8 cellular contexts compared by ENCODE assay signal in the genomic region with DNA sequence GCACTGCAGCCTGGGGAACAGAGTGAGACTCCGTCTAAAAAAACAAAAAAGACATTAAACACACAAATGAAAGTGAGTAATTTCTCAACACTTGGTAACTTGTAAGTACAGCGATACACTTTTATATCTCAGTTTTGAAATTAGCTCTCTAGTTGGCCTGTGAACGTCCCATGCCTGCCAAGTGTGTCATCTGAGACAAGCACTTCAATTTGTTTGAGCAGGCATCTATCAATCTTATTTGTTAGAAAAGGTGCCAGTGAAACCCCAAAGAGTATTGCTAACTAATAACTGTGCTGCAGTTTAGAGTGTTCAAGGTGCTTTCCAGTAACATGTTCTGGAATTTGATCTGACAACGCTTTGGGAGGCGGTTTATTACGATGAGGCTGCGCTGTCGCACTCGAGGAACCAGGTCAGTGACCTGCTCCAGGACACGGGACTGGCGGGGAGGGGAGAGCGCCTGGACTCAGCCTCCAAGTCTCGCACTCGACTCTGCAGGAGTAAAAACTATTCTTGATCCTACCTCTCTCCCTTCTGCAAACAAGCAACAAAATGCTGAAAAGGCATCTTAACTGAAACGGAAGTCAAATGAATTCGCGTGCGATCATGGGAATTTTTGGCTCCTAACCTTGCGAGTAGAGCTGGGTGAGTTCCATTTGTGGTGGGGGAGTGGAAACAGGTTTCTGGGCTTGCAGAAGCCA. TPM values are rescaled to one million over a fixed set of nuclear protein-coding genes. Genes with fewer than 3 reads are reported as not detected.
DNase-seq lines count a peak whose midpoint lies in the region; ATAC-seq and TF ChIP-seq lines count a peak whose summit lies in the region.

No MANE protein-coding gene starts in this region.

- H3K36me3 ChIP-seq in right atrium auricular region = no peaks in the 10 kb centered on the region
- H3K36me3 ChIP-seq in psoas muscle (ENCODE audit: insufficient read depth in 1 of 2, low read depth in 1 of 2) = no peaks in the 10 kb centered on the region

- DNase-seq in DMS 273 (lab: John Stamatoyannopoulos, UW; ENCODE audit: unreplicated experiment) (peak; percentile 40), DMS 273 treated with DMSO at 0.1 percent for 48 hours (lab: John Stamatoyannopoulos, UW) (no peak), NCI-H1105 treated with DMSO at 0.1 percent for 48 hours (lab: John Stamatoyannopoulos, UW) (peak; percentile 43), right atrium auricular region (ENCODE audit: low spot score) (no peak), psoas muscle (peak; percentile 23 to 49), SKM-1 treated with dmso at 0.1 percent for 144 hours (lab: John Stamatoyannopoulos, UW; ENCODE audit: unreplicated experiment) (no peak), GF-D8 (lab: John Stamatoyannopoulos, UW) (no peak)
- no peak for DNase-seq in activated naive CD8-positive, alpha-beta T cell treated with anti-CD3 and anti-CD28 coated beads for 36 hours

- ATAC-seq in psoas muscle = peak in 3 of 4 donors; percentile 35 to 50 (median 49)

- H3K27ac ChIP-seq in right atrium auricular region = peak overlapping the region; percentile 82 to 90
- peak overlapping the region; percentile 63 for H3K27ac ChIP-seq in psoas muscle

- peak overlapping the region; percentile 81 for H3K27ac Mint-ChIP-seq in activated naive CD8-positive, alpha-beta T cell treated with anti-CD3 and anti-CD28 coated beads for 36 hours

- H3K4me1 ChIP-seq in right atrium auricular region (peaks cover 0 to 22% of the 10 kb centered on the region in 2 donors), psoas muscle (no peaks in the 10 kb centered on the region)

- no peak for TF ChIP-seq CTCF in right atrium auricular region (IDR thresholded peaks at IDR 0.05)
- no peak for TF ChIP-seq CTCF in psoas muscle (IDR thresholded peaks at IDR 0.05)

- peak overlapping the region; percentile 82 for H3K4me3 Mint-ChIP-seq in activated naive CD8-positive, alpha-beta T cell treated with anti-CD3 and anti-CD28 coated beads for 36 hours

- H3K9me3 ChIP-seq in right atrium auricular region (no peaks in the 10 kb centered on the region), psoas muscle (no peaks in the 10 kb centered on the region)

- no peaks in the 10 kb centered on the region for H3K9me3 Mint-ChIP-seq in activated naive CD8-positive, alpha-beta T cell treated with anti-CD3 and anti-CD28 coated beads for 36 hours

- peak overlapping the region; percentile 70 to 86 for H3K4me3 ChIP-seq in right atrium auricular region
- H3K4me3 ChIP-seq in psoas muscle = peak overlapping the region; percentile 88

- H3K27me3 ChIP-seq in right atrium auricular region (no peaks in the 10 kb centered on the region), psoas muscle (ENCODE audit: insufficient read depth in 3 of 3, low read length in 2 of 3) (no peaks in the 10 kb centered on the region)

- intact Hi-C loops in psoas muscle (cut with DNase I) = loop anchor here in 1 of 2 donors (5.0 kb wide), 1 partner anchor 435 kb away; no protein-coding TSS in a partner anchor

- peaks cover 9% of the 10 kb centered on the region for H3K36me3 Mint-ChIP-seq in activated naive CD8-positive, alpha-beta T cell treated with anti-CD3 and anti-CD28 coated beads for 36 hours

- H3K4me1 Mint-ChIP-seq in activated naive CD8-positive, alpha-beta T cell treated with anti-CD3 and anti-CD28 coated beads for 36 hours = peaks cover 28% of the 10 kb centered on the region

- 7 to 17% (median 12%) methylated on average over 19 of the region's 19 CpGs for WGBS in psoas muscle, 3 donors

- H3K27me3 Mint-ChIP-seq in activated naive CD8-positive, alpha-beta T cell treated with anti-CD3 and anti-CD28 coated beads for 36 hours = no peaks in the 10 kb centered on the region

RNA-seq across cellular contexts. Expression of a gene that starts 1.1 kb away (rescaled TPM):
- total RNA-seq in activated naive CD8-positive, alpha-beta T cell treated with anti-CD3 and anti-CD28 coated beads for 36 hours = 10 to 100 TPM; 37.7 to 39.0 TPM
- total RNA-seq in right atrium auricular region = 10 to 100 TPM; 48.9 to 55.4 TPM
- total RNA-seq in psoas muscle = 10 to 100 TPM in 2 of 4 donors, 1 to 10 TPM in 2; 4.1 to 17.2 (median 9.4) TPM
- polyA plus RNA-seq in psoas muscle = 1 to 10 TPM; 2.5 to 9.2 (median 3.7) TPM

Comparison
In these comparisons a context has a peak if more than half of its experiments do, and no peak if none do; other contexts are left out.
1. DNase-seq: peak in DMS 273 (single experiment), NCI-H1105 treated with DMSO at 0.1 percent for 48 hours (single experiment) and psoas muscle (2 of 2); none in DMS 273 treated with DMSO at 0.1 percent for 48 hours (single experiment), activated naive CD8-positive, alpha-beta T cell treated with anti-CD3 and anti-CD28 coated beads for 36 hours (single experiment), right atrium auricular region (single experiment), SKM-1 treated with dmso at 0.1 percent for 144 hours (single experiment) and GF-D8 (single experiment).